Comparison of ENCODE assay signal across 10 cellular contexts in the genomic region with DNA sequence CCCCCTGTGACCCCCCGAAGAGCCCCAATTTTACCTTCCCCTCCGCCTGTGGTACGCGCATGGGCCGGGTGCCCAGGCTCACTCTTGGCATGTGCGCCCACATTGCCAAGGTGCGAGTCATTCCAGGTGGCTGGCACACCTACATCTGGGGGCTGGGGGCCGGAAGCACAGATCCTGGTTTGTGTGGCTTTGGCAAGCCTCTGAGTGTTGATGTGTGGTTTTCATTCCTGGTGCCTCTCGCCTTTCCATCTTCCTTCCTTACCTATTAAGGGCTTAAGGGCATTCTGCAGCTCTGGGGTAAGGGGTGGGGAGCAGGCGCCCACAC. TPM values are rescaled to one million over a fixed set of nuclear protein-coding genes. Genes with fewer than 3 reads are reported as not detected.
DNase-seq lines count a peak whose midpoint lies in the region; ATAC-seq and TF ChIP-seq lines count a peak whose summit lies in the region.
"Had no signal": no experiment of that assay in that cellular context is flagged by ENCODE, and none has a peak within 500 bp of the region (broad histone marks: within the 10 kb centered on the region; RNA-seq: fewer than 3 reads in every experiment).

No MANE protein-coding gene starts in this region.

- H3K9me3 Mint-ChIP-seq in activated naive CD4-positive, alpha-beta T cell treated with anti-CD3 and anti-CD28 coated beads, Interleukin-2, amount 50 U/mL, for 24 hours: no peaks in the 10 kb centered on the region
- H3K9me3 Mint-ChIP-seq: activated T-cell treated with anti-CD3 and anti-CD28 coated beads, Interleukin-2, amount 50 U/mL, for 4 hours had no signal

- 0 out of 2 replicates have a peak, but pooled peaks have one; percentile 14 for TF ChIP-seq CTCF in VCaP (conservative IDR thresholded peaks at IDR 0.05)
- TF ChIP-seq CTCF in thyroid gland (IDR thresholded peaks at IDR 0.05): peak in 1 of 6 experiments; percentile 24
- TF ChIP-seq CTCF in omental fat pad (IDR thresholded peaks at IDR 0.05): no peak

- H3K27ac ChIP-seq in VCaP (no peak overlapping the region), thyroid gland (no peak overlapping the region)

- peaks cover 49% of the 10 kb centered on the region for H3K4me1 Mint-ChIP-seq in activated naive CD4-positive, alpha-beta T cell treated with anti-CD3 and anti-CD28 coated beads, Interleukin-2, amount 50 U/mL, for 24 hours

- peak overlapping the region; percentile 45 for H3K4me3 Mint-ChIP-seq in activated naive CD4-positive, alpha-beta T cell treated with anti-CD3 and anti-CD28 coated beads, Interleukin-2, amount 50 U/mL, for 24 hours

- DNase-seq in activated naive CD4-positive, alpha-beta T cell treated with Interleukin-2 at 50 U/mL for 16 hours: no peak
- DNase-seq in iPS-NIHi11 (ENCODE audit: low spot score) (peak; percentile 10), thyroid gland (peak; percentile 19 to 33), NCI-H510A treated with DMSO at 0.1 percent for 48 hours (lab: John Stamatoyannopoulos, UW) (no peak), omental fat pad (ENCODE audit: low spot score) (no peak), NCI-H187 treated with DMSO at 0.1 percent for 48 hours (lab: John Stamatoyannopoulos, UW) (no peak)
- DNase-seq: activated T-cell treated with anti-CD3 and anti-CD28 coated beads, Interleukin-2, amount 50 U/mL, for 4 hours; occipital lobe had no signal

- ATAC-seq in omental fat pad (ENCODE audit: low FRiP score): no peak

- peaks cover 13 to 24% of the 10 kb centered on the region in 2 donors for H3K4me1 ChIP-seq in thyroid gland

- H3K4me3 ChIP-seq in thyroid gland (replicated peaks in 1 of 3): no peak overlapping the region

- H3K27me3 ChIP-seq in thyroid gland: peaks cover 25% of the 10 kb centered on the region

- no peak overlapping the region for H3K27ac Mint-ChIP-seq in activated naive CD4-positive, alpha-beta T cell treated with anti-CD3 and anti-CD28 coated beads, Interleukin-2, amount 50 U/mL, for 24 hours

- intact Hi-C loops in thyroid gland (cut with DNase I): no loop called here

- H3K9me3 ChIP-seq in thyroid gland: no peaks in the 10 kb centered on the region

- H3K27me3 Mint-ChIP-seq in activated naive CD4-positive, alpha-beta T cell treated with anti-CD3 and anti-CD28 coated beads, Interleukin-2, amount 50 U/mL, for 24 hours: peaks cover 32% of the 10 kb centered on the region

- TF ChIP-seq POLR2A in thyroid gland (IDR thresholded peaks at IDR 0.05): no peak

- 39 to 42% methylated on average over 8 to 9 of the region's 10 CpGs for WGBS in thyroid gland, 2 donors

- peaks cover 6% of the 10 kb centered on the region for H3K36me3 Mint-ChIP-seq in activated naive CD4-positive, alpha-beta T cell treated with anti-CD3 and anti-CD28 coated beads, Interleukin-2, amount 50 U/mL, for 24 hours

- no peaks in the 10 kb centered on the region for H3K36me3 ChIP-seq in thyroid gland

RNA-seq across cellular contexts. Expression of gene RNF39, which starts 0.4 kb away (rescaled TPM):
- total RNA-seq in thyroid gland (not detected), omental fat pad (1 to 10 TPM in 1 of 4 donors, under 1 TPM in 3; 0.36 to 1.7 (median 0.71) TPM)
- total RNA-seq: activated T-cell treated with anti-CD3 and anti-CD28 coated beads, Interleukin-2, amount 50 U/mL, for 4 hours; occipital lobe had no signal

RNA-seq across cellular contexts. Expression of gene PPP1R11, which starts 9.0 kb away (rescaled TPM):
- 10 to 100 TPM; 41.3 to 64.1 (median 50.7) TPM for total RNA-seq in thyroid gland
- total RNA-seq in omental fat pad: 10 to 100 TPM; 27.9 to 38.4 (median 30.7) TPM

RNA-seq across cellular contexts. Expression of gene POLR1H, which starts 14.9 kb away (rescaled TPM):
- total RNA-seq in thyroid gland: 10 to 100 TPM in 2 of 4 donors, 1 to 10 TPM in 2; 9.3 to 26.5 (median 12.2) TPM
- total RNA-seq in omental fat pad: 10 to 100 TPM; 22.5 to 39.2 (median 24.9) TPM

RNA-seq across cellular contexts. Expression of gene TRIM31, which starts 36.9 kb away (rescaled TPM):
- total RNA-seq in thyroid gland: not detected
- not detected for total RNA-seq in omental fat pad
- total RNA-seq: activated T-cell treated with anti-CD3 and anti-CD28 coated beads, Interleukin-2, amount 50 U/mL, for 4 hours; occipital lobe had no signal

RNA-seq across cellular contexts. Expression of gene TRIM40, which starts 60.0 kb away (rescaled TPM):
- total RNA-seq in thyroid gland (not detected), omental fat pad (not detected)
- total RNA-seq: activated T-cell treated with anti-CD3 and anti-CD28 coated beads, Interleukin-2, amount 50 U/mL, for 4 hours; occipital lobe had no signal

Comparison
In these comparisons a context has a peak if more than half of its experiments do, and no peak if none do; other contexts are left out.
1. DNase-seq: peak in iPS-NIHi11 (single experiment) and thyroid gland (2 of 2); none in activated naive CD4-positive, alpha-beta T cell treated with Interleukin-2 at 50 U/mL for 16 hours (single experiment), NCI-H510A treated with DMSO at 0.1 percent for 48 hours (single experiment), omental fat pad (single experiment) and NCI-H187 treated with DMSO at 0.1 percent for 48 hours (single experiment).